Comparison of ENCODE assay signal across 26 cellular contexts in genomic region chr17:12736526-12736925, GRCh38. TPM values are rescaled to one million over a fixed set of nuclear protein-coding genes. Genes with fewer than 3 reads are reported as not detected.
"Had no signal": no experiment of that assay in that cellular context is flagged by ENCODE, and none has a peak within 500 bp of the region (broad histone marks: within the 10 kb centered on the region; RNA-seq: fewer than 3 reads in every experiment).

No MANE protein-coding gene starts in this region.

- H3K27ac Mint-ChIP-seq: activated CD4-positive, alpha-beta memory T cell treated with anti-CD3 and anti-CD28 coated beads for 36 hours; activated CD4-positive, alpha-beta T cell treated with anti-CD3 and anti-CD28 coated beads, Interleukin-2, amount 10 ng/mL, durations not matched to agents 24 days and 14 days; activated naive CD4-positive, alpha-beta T cell treated with anti-CD3 and anti-CD28 coated beads, Interleukin-2, amount 10 ng/mL, durations not matched to agents 7 days and 5 days; dendritic cell treated with granulocyte-macrophage colony-stimulating factor and Interleukin-4, amounts not matched to agents 40 ng/mL and 50 ng/mL, for 4 days; natural killer cell treated with Interleukin-12 subunit alpha and Interleukin-12 subunit beta and Interleukin-15 and Interleukin-18, amount 100 ng/mL, for 72 hours; stimulated activated effector memory CD8-positive, alpha-beta T cell treated with anti-CD3 and anti-CD28 coated beads, Interleukin-12 subunit alpha, Interleukin-12 subunit beta, amount 100 ng/mL, for 72 hours; stimulated activated naive CD8-positive, alpha-beta T cell treated with anti-CD3 and anti-CD28 coated beads, Interleukin-15, Interleukin-2, amounts not matched to agents 100 ng/mL and 50 ng/mL, for 24 hours; T-helper 17 cell; type B pancreatic cell had no signal

- H3K27me3 ChIP-seq: left lung, uterus had no signal

- H3K36me3 Mint-ChIP-seq: activated CD4-positive, alpha-beta memory T cell treated with anti-CD3 and anti-CD28 coated beads for 36 hours; activated naive CD4-positive, alpha-beta T cell treated with anti-CD3 and anti-CD28 coated beads, Interleukin-2, amount 10 ng/mL, durations not matched to agents 7 days and 5 days; natural killer cell treated with Interleukin-12 subunit alpha and Interleukin-12 subunit beta and Interleukin-15 and Interleukin-18, amount 100 ng/mL, for 72 hours; stimulated activated effector memory CD8-positive, alpha-beta T cell treated with anti-CD3 and anti-CD28 coated beads, Interleukin-12 subunit alpha, Interleukin-12 subunit beta, amount 100 ng/mL, for 72 hours; type B pancreatic cell had no signal

- H3K9me3 ChIP-seq: left lung, thoracic aorta, uterus had no signal

- H3K4me1 Mint-ChIP-seq: activated CD4-positive, alpha-beta T cell treated with anti-CD3 and anti-CD28 coated beads, Interleukin-2, amount 10 ng/mL, durations not matched to agents 24 days and 14 days; activated naive CD4-positive, alpha-beta T cell treated with anti-CD3 and anti-CD28 coated beads, Interleukin-2, amount 10 ng/mL, durations not matched to agents 7 days and 5 days; central memory CD8-positive, alpha-beta T cell; stimulated activated effector memory CD8-positive, alpha-beta T cell treated with anti-CD3 and anti-CD28 coated beads, Interleukin-12 subunit alpha, Interleukin-12 subunit beta, amount 100 ng/mL, for 72 hours; T-helper 17 cell had no signal

- ATAC-seq: left lung; natural killer cell treated with Interleukin-12 subunit alpha and Interleukin-12 subunit beta and Interleukin-15 and Interleukin-18, amount 100 ng/mL, for 72 hours; sciatic nerve; stimulated activated effector memory CD8-positive, alpha-beta T cell treated with anti-CD3 and anti-CD28 coated beads, Interleukin-12 subunit alpha, Interleukin-12 subunit beta, amount 100 ng/mL, for 72 hours; T-helper 17 cell had no signal

- H3K4me3 Mint-ChIP-seq: activated CD4-positive, alpha-beta memory T cell treated with anti-CD3 and anti-CD28 coated beads for 36 hours; activated CD4-positive, alpha-beta T cell treated with anti-CD3 and anti-CD28 coated beads, Interleukin-2, amount 10 ng/mL, durations not matched to agents 24 days and 14 days; activated naive CD4-positive, alpha-beta T cell treated with anti-CD3 and anti-CD28 coated beads, Interleukin-2, amount 10 ng/mL, durations not matched to agents 7 days and 5 days; central memory CD8-positive, alpha-beta T cell; dendritic cell treated with granulocyte-macrophage colony-stimulating factor and Interleukin-4, amounts not matched to agents 40 ng/mL and 50 ng/mL, for 4 days; natural killer cell treated with Interleukin-12 subunit alpha and Interleukin-12 subunit beta and Interleukin-15 and Interleukin-18, amount 100 ng/mL, for 72 hours; stimulated activated effector memory CD8-positive, alpha-beta T cell treated with anti-CD3 and anti-CD28 coated beads, Interleukin-12 subunit alpha, Interleukin-12 subunit beta, amount 100 ng/mL, for 72 hours; stimulated activated naive CD8-positive, alpha-beta T cell treated with anti-CD3 and anti-CD28 coated beads, Interleukin-15, Interleukin-2, amounts not matched to agents 100 ng/mL and 50 ng/mL, for 24 hours; T-helper 17 cell; type B pancreatic cell had no signal

- H3K4me3 ChIP-seq: left lung, skin epidermis, thoracic aorta, uterus had no signal

- H3K4me1 ChIP-seq: left lung, uterus had no signal

- H3K27ac ChIP-seq: epithelial cell of prostate, left lung, skin epidermis, thoracic aorta, uterus had no signal

- H3K9me3 Mint-ChIP-seq: activated CD4-positive, alpha-beta memory T cell treated with anti-CD3 and anti-CD28 coated beads for 36 hours; dendritic cell treated with granulocyte-macrophage colony-stimulating factor and Interleukin-4, amounts not matched to agents 40 ng/mL and 50 ng/mL, for 4 days; type B pancreatic cell had no signal

- DNase-seq: activated CD4-positive, alpha-beta memory T cell treated with anti-CD3 and anti-CD28 coated beads for 36 hours; activated CD4-positive, alpha-beta T cell treated with anti-CD3 and anti-CD28 coated beads, Interleukin-2, amount 10 ng/mL, durations not matched to agents 24 days and 14 days; activated CD4-positive, CD25-positive, alpha-beta regulatory T cell treated with anti-CD3 and anti-CD28 coated beads, Interleukin-2, amount 50 U/mL, for 72 hours; activated CD8-positive, alpha-beta memory T cell treated with anti-CD3 and anti-CD28 coated beads, Interleukin-2, amount 50 U/mL, for 4 hours; activated gamma-delta T cell; activated naive CD4-positive, alpha-beta T cell treated with anti-CD3 and anti-CD28 coated beads, Interleukin-2, amount 10 ng/mL, durations not matched to agents 7 days and 5 days; activated T-cell treated with anti-CD3 and anti-CD28 coated beads, Interleukin-2, amount 50 U/mL, for 1 hour; amniotic stem cell; effector CD4-positive, alpha-beta T cell; kidney glomerular epithelial cell; left lung; midbrain; stimulated activated CD4-positive, alpha-beta T cell treated with anti-CD3 and anti-CD28 coated beads, Interleukin-4, amount 100 ng/mL, for 24 hours; T-helper 17 cell; T1000; uterus had no signal

- H3K36me3 ChIP-seq: left lung, uterus had no signal

- H3K27me3 Mint-ChIP-seq: activated CD4-positive, alpha-beta memory T cell treated with anti-CD3 and anti-CD28 coated beads for 36 hours; activated CD4-positive, alpha-beta T cell treated with anti-CD3 and anti-CD28 coated beads, Interleukin-2, amount 10 ng/mL, durations not matched to agents 24 days and 14 days; activated naive CD4-positive, alpha-beta T cell treated with anti-CD3 and anti-CD28 coated beads, Interleukin-2, amount 10 ng/mL, durations not matched to agents 7 days and 5 days; central memory CD8-positive, alpha-beta T cell; dendritic cell treated with granulocyte-macrophage colony-stimulating factor and Interleukin-4, amounts not matched to agents 40 ng/mL and 50 ng/mL, for 4 days; stimulated activated naive CD8-positive, alpha-beta T cell treated with anti-CD3 and anti-CD28 coated beads, Interleukin-15, Interleukin-2, amounts not matched to agents 100 ng/mL and 50 ng/mL, for 24 hours; T-helper 17 cell had no signal

RNA-seq across cellular contexts. Expression of gene ARHGAP44, which starts 52.8 kb away (rescaled TPM):
- total RNA-seq: activated CD4-positive, alpha-beta memory T cell treated with anti-CD3 and anti-CD28 coated beads for 36 hours; T-helper 17 cell had no signal
